In the genomic region with DNA sequence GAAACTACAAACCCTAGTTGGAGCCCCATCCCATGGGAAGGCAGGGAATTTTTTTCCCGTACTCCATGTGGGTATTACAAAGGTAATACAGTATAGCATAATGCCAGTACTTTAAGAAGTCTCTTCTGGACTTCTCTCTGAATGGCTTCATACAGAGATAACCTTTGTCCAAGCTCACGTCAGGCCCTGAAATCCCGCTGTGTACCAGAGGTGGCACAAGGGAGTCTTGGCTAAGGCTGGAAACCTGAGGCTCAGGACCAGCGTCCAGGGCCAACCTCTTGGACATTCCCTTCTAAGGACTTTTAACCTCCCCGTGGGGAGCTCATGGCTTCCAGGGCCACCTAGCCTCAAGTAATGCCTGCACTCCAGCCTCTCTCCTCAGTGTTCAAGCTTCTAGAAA, we compare ENCODE assay signal across 12 cellular contexts.
A peak's percentile ranks its signal among the peaks of the same experiment; 100 is the strongest.
DNase-seq lines count a peak whose midpoint lies in the region; ATAC-seq, FAIRE-seq and TF ChIP-seq lines count a peak whose summit lies in the region.
"Had no signal": no experiment of that assay in that cellular context is flagged by ENCODE, and none has a peak within 500 bp of the region (broad histone marks: within the 10 kb centered on the region; RNA-seq: fewer than 3 reads in every experiment).

No MANE protein-coding gene starts in this region.

- CTCF ChIA-PET in A673 (lab: Charles Lee) = no interaction called here

- intact Hi-C loops in A673 (cut with micrococcal nuclease; ENCODE audit: unreplicated experiment) = no loop called here

- no peak for FAIRE-seq in D721Med (lab: Jason Lieb, UNC)
- no peak for FAIRE-seq in H54 (lab: Jason Lieb, UNC)

- DNase-seq in A673 (ENCODE audit: low spot score) = no peak
- peak; percentile 21 for DNase-seq in H4 (ENCODE audit: low spot score)
- peak; percentile 92 for DNase-seq in SK-MEL-5 (ENCODE audit: low read depth, low spot score)
- peak; percentile 30 for DNase-seq in iPS DF 4.7 (ENCODE audit: extremely low read depth, low spot score)
- no peak for DNase-seq in NCI-H128 (lab: John Stamatoyannopoulos, UW; ENCODE audit: unreplicated experiment)
- DNase-seq in D721Med (ENCODE audit: insufficient read length, low spot score) = no peak
- DNase-seq in H54 (ENCODE audit: insufficient read length, low spot score) = no peak
- DNase-seq: activated T-cell treated with anti-CD3 and anti-CD28 coated beads, Interleukin-2, amount 50 U/mL, for 48 hours; Kasumi-1; lower lobe of right lung; NK-92 treated with Interleukin-12 subunit alpha and Interleukin-12 subunit beta, amount 100 ng/mL, for 24 hours had no signal

- TF ChIP-seq CTCF in A673 (conservative IDR thresholded peaks at IDR 0.05; ENCODE audit: low read depth, low read length) (0 out of 2 replicates have a peak, but pooled peaks have one; percentile 9), D721Med (IDR thresholded peaks at IDR 0.05; ENCODE audit: insufficient read depth, missing control alignments) (no peak)

- no peak overlapping the region for H3K27ac ChIP-seq in A673 (ENCODE audit: low read depth, low read length, poor library complexity, severe bottlenecking)
- H3K27ac ChIP-seq: lower lobe of right lung had no signal

- H3K36me3 ChIP-seq in A673 (ENCODE audit: insufficient read depth, low read length, poor library complexity, severe bottlenecking) = no peaks in the 10 kb centered on the region
- H3K36me3 ChIP-seq: lower lobe of right lung had no signal

- H3K4me3 ChIP-seq in A673 (ENCODE audit: low read depth, low read length, poor library complexity, severe bottlenecking) = no peak overlapping the region
- H3K4me3 ChIP-seq: lower lobe of right lung had no signal

- no peaks in the 10 kb centered on the region for H3K9me3 ChIP-seq in A673 (ENCODE audit: low read depth, low read length, poor library complexity, severe bottlenecking)
- H3K9me3 ChIP-seq: lower lobe of right lung had no signal

- in situ Hi-C loops in SK-MEL-5 (cut with HindIII; ENCODE audit: low pct_unique_long_range_greater_than_20kb, low sequenced_read_pairs) = no loop called here

- POLR2A ChIA-PET in A673 (lab: Charles Lee; ENCODE audit: low non-redundant PET) = no interaction called here

- no peaks in the 10 kb centered on the region for H3K4me1 ChIP-seq in A673 (ENCODE audit: insufficient read depth, low read length, poor library complexity, severe bottlenecking)
- H3K4me1 ChIP-seq: lower lobe of right lung had no signal

- H3K27me3 ChIP-seq in A673 (replicated peaks; ENCODE audit: insufficient read depth, low read depth, low read length, poor library complexity) = peaks cover 8% of the 10 kb centered on the region

- TF ChIP-seq POLR2A in H54 (IDR thresholded peaks at IDR 0.05; ENCODE audit: low read depth, low read length) = no peak

- no TSS peak for BruUV-seq in A673 (replicated peaks; lab: Mats Ljungman, UMichigan)

- no peak for ATAC-seq in HG02610 (IDR thresholded peaks at IDR 0.05; ENCODE audit: unreplicated experiment)
- ATAC-seq: lower lobe of right lung had no signal

Comparison
In these comparisons a context has a peak if more than half of its experiments do, and no peak if none do; other contexts are left out.
1. DNase-seq: peak in H4 (single experiment), SK-MEL-5 (single experiment) and iPS DF 4.7 (single experiment); none in A673 (single experiment), NCI-H128 (single experiment), D721Med (single experiment) and H54 (single experiment).